8 cellular contexts compared by ENCODE assay signal in the genomic region with DNA sequence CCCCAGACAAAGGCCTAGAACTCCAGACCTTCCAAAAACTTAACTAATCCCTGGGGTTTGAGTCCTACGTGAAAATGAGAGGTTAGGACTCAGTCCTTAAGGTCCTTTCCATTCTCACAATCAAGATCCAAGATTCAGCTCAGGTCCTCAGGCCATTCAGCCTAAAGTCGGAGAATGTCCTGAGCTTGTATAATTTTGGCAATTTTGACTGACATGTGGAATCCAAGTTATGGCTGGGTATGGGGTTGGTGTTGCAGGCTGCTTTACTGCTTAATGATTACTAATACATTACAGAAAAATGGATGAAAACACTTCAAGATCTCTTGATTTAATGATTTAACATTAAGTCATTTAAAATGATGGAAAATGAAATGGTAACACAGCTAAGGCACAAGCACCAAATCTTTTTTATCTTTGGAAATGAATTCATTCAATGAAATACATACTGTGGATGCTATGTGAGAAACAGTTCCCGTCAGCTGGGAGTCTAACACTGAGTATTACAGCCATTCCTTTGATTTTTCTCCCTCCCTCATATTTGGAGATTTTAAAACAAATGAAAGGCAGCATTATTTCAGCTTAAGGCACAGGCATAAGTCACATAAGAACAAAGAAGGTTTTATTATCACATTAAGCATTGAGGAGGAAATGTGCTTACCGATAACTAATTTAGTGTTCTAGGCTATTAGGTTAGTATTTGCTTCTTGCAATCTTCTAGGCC. TPM values are rescaled to one million over a fixed set of nuclear protein-coding genes. Genes with fewer than 3 reads are reported as not detected.
DNase-seq lines count a peak whose midpoint lies in the region; ATAC-seq and TF ChIP-seq lines count a peak whose summit lies in the region.

No MANE protein-coding gene starts in this region.

- peak overlapping the region; percentile 83; the same call in 1 of the 2 replicates for H3K4me2 ChIP-seq in GM23338

- TF ChIP-seq CTCF in GM23338 (conservative IDR thresholded peaks at IDR 0.05; ENCODE audit: low read depth in 2 of 2) (no peak), VCaP (conservative IDR thresholded peaks at IDR 0.05) (no peak), fibroblast of pulmonary artery (IDR thresholded peaks at IDR 0.05; ENCODE audit: low read length, missing control alignments) (no peak), WERI-Rb-1 (IDR thresholded peaks at IDR 0.05; ENCODE audit: low read depth, low read length) (no peak), GM13976 (IDR thresholded peaks at IDR 0.05; ENCODE audit: borderline replicate concordance, control extremely low read depth, extremely low read depth, insufficient read depth, missing control alignments) (no peak)

- peaks cover 33% of the 10 kb centered on the region for H3K4me1 Mint-ChIP-seq in GM23338

- H3K27ac ChIP-seq in GM23338 (ENCODE audit: low read depth) (no peak overlapping the region), VCaP (peak overlapping the region; percentile 72), skin epidermis (peak overlapping the region in 17 of 21 experiments; percentile 49 to 94 (median 84)), WERI-Rb-1 (no peak overlapping the region)

- no peak for ATAC-seq in GM23338
- no peak for ATAC-seq in HG03139 (IDR thresholded peaks at IDR 0.05; ENCODE audit: unreplicated experiment)

- no peaks in the 10 kb centered on the region for H3K79me2 ChIP-seq in GM23338 (replicated peaks; ENCODE audit: insufficient read depth)

- H4K20me1 ChIP-seq in GM23338 (replicated peaks; ENCODE audit: insufficient read depth) = no peaks in the 10 kb centered on the region

- peaks cover 3% of the 10 kb centered on the region; the same call in 1 of the 2 replicates for H3K4me1 ChIP-seq in GM23338 (ENCODE audit: insufficient read depth)

- no peak overlapping the region for H3K27ac Mint-ChIP-seq in GM23338

- H3K27me3 Mint-ChIP-seq in GM23338 (ENCODE audit: insufficient read depth, low read depth, poor library complexity) = peaks cover 4% of the 10 kb centered on the region

- H3K27me3 ChIP-seq in GM23338 (ENCODE audit: insufficient read depth) = no peaks in the 10 kb centered on the region
- H3K27me3 ChIP-seq in WERI-Rb-1 (ENCODE audit: insufficient read depth, low read depth, severe bottlenecking) = no peaks in the 10 kb centered on the region

- in situ Hi-C loops in GM13976 (cut with MboI; ENCODE audit: low sequenced_read_pairs, unreplicated experiment) = no loop called here

- peak overlapping the region; percentile 94; the same call in 1 of the 3 replicates for H3K4me3 Mint-ChIP-seq in GM23338

- no peak overlapping the region for H2AFZ ChIP-seq in GM23338

- no peaks in the 10 kb centered on the region; the same call in 2 of the 3 replicates for H3K9me3 Mint-ChIP-seq in GM23338

- H3K36me3 Mint-ChIP-seq in GM23338 (ENCODE audit: low read depth) = no peaks in the 10 kb centered on the region

- H3K4me3 ChIP-seq in GM23338 (no peak overlapping the region), fibroblast of pulmonary artery (replicated peaks; ENCODE audit: low read depth, low read length) (peak overlapping the region; percentile 80), skin epidermis (peak overlapping the region; percentile 31 to 64 (median 56)), WERI-Rb-1 (ENCODE audit: low read depth, low read length) (no peak overlapping the region)

- no peaks in the 10 kb centered on the region for H3K9me3 ChIP-seq in WERI-Rb-1 (ENCODE audit: severe bottlenecking)

- no peaks in the 10 kb centered on the region for H3F3A ChIP-seq in GM23338 (replicated peaks; ENCODE audit: low read depth)

- no peaks in the 10 kb centered on the region for H3K9me2 ChIP-seq in GM23338 (ENCODE audit: insufficient read depth)

- DNase-seq in GM23338 (ENCODE audit: low spot score) (no peak), fibroblast of pulmonary artery (ENCODE audit: low read depth) (no peak), AG08396 (ENCODE audit: low spot score) (no peak), WERI-Rb-1 (no peak), GM13976 (ENCODE audit: low spot score) (no peak)

- no peaks in the 10 kb centered on the region for H3K36me3 ChIP-seq in GM23338 (ENCODE audit: insufficient read depth)
- H3K36me3 ChIP-seq in WERI-Rb-1 = no peaks in the 10 kb centered on the region

TF ChIP-seq in GM23338, 12 proteins besides CTCF, POLR2A, EP300 and RAD21 (continues in another document):
- no peak for TF ChIP-seq EZH2phosphoT487 (IDR thresholded peaks at IDR 0.05; ENCODE audit: unreplicated experiment)
- TF ChIP-seq STAT1 (IDR thresholded peaks at IDR 0.05; ENCODE audit: unreplicated experiment) = no peak
- TF ChIP-seq, protein P1, sequence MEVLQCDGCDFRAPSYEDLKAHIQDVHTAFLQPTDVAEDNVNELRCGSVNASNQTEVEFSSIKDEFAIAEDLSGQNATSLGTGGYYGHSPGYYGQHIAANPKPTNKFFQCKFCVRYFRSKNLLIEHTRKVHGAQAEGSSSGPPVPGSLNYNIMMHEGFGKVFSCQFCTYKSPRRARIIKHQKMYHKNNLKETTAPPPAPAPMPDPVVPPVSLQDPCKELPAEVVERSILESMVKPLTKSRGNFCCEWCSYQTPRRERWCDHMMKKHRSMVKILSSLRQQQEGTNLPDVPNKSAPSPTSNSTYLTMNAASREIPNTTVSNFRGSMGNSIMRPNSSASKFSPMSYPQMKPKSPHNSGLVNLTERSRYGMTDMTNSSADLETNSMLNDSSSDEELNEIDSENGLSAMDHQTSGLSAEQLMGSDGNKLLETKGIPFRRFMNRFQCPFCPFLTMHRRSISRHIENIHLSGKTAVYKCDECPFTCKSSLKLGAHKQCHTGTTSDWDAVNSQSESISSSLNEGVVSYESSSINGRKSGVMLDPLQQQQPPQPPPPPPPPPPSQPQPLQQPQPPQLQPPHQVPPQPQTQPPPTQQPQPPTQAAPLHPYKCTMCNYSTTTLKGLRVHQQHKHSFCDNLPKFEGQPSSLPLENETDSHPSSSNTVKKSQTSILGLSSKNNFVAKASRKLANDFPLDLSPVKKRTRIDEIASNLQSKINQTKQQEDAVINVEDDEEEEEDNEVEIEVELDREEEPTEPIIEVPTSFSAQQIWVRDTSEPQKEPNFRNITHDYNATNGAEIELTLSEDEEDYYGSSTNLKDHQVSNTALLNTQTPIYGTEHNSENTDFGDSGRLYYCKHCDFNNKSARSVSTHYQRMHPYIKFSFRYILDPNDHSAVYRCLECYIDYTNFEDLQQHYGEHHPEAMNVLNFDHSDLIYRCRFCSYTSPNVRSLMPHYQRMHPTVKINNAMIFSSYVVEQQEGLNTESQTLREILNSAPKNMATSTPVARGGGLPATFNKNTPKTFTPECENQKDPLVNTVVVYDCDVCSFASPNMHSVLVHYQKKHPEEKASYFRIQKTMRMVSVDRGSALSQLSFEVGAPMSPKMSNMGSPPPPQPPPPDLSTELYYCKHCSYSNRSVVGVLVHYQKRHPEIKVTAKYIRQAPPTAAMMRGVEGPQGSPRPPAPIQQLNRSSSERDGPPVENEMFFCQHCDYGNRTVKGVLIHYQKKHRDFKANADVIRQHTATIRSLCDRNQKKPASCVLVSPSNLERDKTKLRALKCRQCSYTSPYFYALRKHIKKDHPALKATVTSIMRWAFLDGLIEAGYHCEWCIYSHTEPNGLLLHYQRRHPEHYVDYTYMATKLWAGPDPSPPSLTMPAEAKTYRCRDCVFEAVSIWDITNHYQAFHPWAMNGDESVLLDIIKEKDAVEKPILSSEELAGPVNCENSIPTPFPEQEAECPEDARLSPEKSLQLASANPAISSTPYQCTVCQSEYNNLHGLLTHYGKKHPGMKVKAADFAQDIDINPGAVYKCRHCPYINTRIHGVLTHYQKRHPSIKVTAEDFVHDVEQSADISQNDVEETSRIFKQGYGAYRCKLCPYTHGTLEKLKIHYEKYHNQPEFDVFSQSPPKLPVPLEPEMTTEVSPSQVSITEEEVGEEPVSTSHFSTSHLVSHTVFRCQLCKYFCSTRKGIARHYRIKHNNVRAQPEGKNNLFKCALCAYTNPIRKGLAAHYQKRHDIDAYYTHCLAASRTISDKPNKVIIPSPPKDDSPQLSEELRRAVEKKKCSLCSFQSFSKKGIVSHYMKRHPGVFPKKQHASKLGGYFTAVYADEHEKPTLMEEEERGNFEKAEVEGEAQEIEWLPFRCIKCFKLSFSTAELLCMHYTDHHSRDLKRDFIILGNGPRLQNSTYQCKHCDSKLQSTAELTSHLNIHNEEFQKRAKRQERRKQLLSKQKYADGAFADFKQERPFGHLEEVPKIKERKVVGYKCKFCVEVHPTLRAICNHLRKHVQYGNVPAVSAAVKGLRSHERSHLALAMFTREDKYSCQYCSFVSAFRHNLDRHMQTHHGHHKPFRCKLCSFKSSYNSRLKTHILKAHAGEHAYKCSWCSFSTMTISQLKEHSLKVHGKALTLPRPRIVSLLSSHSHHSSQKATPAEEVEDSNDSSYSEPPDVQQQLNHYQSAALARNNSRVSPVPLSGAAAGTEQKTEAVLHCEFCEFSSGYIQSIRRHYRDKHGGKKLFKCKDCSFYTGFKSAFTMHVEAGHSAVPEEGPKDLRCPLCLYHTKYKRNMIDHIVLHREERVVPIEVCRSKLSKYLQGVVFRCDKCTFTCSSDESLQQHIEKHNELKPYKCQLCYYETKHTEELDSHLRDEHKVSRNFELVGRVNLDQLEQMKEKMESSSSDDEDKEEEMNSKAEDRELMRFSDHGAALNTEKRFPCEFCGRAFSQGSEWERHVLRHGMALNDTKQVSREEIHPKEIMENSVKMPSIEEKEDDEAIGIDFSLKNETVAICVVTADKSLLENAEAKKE (CRISPR knock-in tag; IDR thresholded peaks at IDR 0.05) = no peak
- TF ChIP-seq ZNF331 (CRISPR knock-in tag; IDR thresholded peaks at IDR 0.05; ENCODE audit: low read depth) = no peak
- TF ChIP-seq POLR2AphosphoS5 (IDR thresholded peaks at IDR 0.05; ENCODE audit: low read depth) = no peak
- TF ChIP-seq, protein P2, sequence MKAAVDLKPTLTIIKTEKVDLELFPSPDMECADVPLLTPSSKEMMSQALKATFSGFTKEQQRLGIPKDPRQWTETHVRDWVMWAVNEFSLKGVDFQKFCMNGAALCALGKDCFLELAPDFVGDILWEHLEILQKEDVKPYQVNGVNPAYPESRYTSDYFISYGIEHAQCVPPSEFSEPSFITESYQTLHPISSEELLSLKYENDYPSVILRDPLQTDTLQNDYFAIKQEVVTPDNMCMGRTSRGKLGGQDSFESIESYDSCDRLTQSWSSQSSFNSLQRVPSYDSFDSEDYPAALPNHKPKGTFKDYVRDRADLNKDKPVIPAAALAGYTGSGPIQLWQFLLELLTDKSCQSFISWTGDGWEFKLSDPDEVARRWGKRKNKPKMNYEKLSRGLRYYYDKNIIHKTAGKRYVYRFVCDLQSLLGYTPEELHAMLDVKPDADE (IDR thresholded peaks at IDR 0.05) = no peak
- TF ChIP-seq JUNB (IDR thresholded peaks at IDR 0.05; ENCODE audit: unreplicated experiment) = no peak

RNA-seq across cellular contexts. Expression of a gene that starts 1.3 kb away (rescaled TPM):
- total RNA-seq in GM23338 (2014; rRNA removed; shearing (Covaris generic)) = 4.0 and 5.0 TPM in 2 replicates
- 3.7 and 4.3 TPM in 2 replicates for polyA plus RNA-seq in GM23338 (2016; fragmentation: Nextera tagmentation; extraction: Ambion mirVana)

Comparison
In these comparisons a context has a peak if more than half of its experiments do, and no peak if none do; other contexts are left out.
1. H3K27ac ChIP-seq: peak in VCaP (single experiment) and skin epidermis (17 of 21); none in GM23338 (single experiment) and WERI-Rb-1 (single experiment).
2. H3K4me3 ChIP-seq: peak in fibroblast of pulmonary artery (single experiment) and skin epidermis (7 of 7); none in GM23338 (single experiment) and WERI-Rb-1 (single experiment).